8 cellular contexts compared by ENCODE assay signal in genomic region chr1:211416628-211417323, GRCh38.
A peak's percentile ranks its signal among the peaks of the same experiment; 100 is the strongest.
DNase-seq lines count a peak whose midpoint lies in the region; ATAC-seq and TF ChIP-seq lines count a peak whose summit lies in the region.
"Not testable (repeated sequence)": the region's sequence is repeated elsewhere in the genome, so short reads cannot be mapped to it uniquely, and the experiment has no call there.

No MANE protein-coding gene starts in this region.

- H3K4me2 ChIP-seq in BLaER1: peak overlapping the region; percentile 70

- DNase-seq in Peyer's patch (peak; percentile 41 to 61 (median 58)), epithelial cell of proximal tubule (ENCODE audit: low read depth) (peak; percentile 16), lung microvascular endothelial cell (ENCODE audit: low read depth in 2 of 2) (peak; percentile 35 to 44)
- peak; percentile 58 to 72 for DNase-seq in activated T-cell treated with anti-CD3 and anti-CD28 coated beads, Interleukin-2, amount 50 U/mL, for 48 hours
- peak in 2 of 3 experiments; percentile 18 to 50 for DNase-seq in stimulated activated CD4-positive, alpha-beta T cell treated with anti-CD3 and anti-CD28 coated beads, TNF-alpha, amount 100 ng/mL, for 24 hours (ENCODE audit: low read depth in 3 of 3)

- not testable (repeated sequence) for H4K20me1 ChIP-seq in BLaER1

- H3K27me3 ChIP-seq in BLaER1, Peyer's patch: not testable (repeated sequence)

- TF ChIP-seq POLR2A in Peyer's patch (IDR thresholded peaks at IDR 0.05): not testable (repeated sequence)

- not testable (repeated sequence) for H3K36me3 ChIP-seq in BLaER1, Peyer's patch

- H3K9me3 ChIP-seq in BLaER1: peaks cover 24% of the 10 kb centered on the region
- not testable (repeated sequence) for H3K9me3 ChIP-seq in Peyer's patch

- peaks cover 13% of the 10 kb centered on the region; the same call in 1 of the 2 replicates for H3K4me1 ChIP-seq in BLaER1
- H3K4me1 ChIP-seq in Peyer's patch: not testable (repeated sequence)

- H3K27ac ChIP-seq in BLaER1: peak overlapping the region; percentile 63
- peak overlapping the region; percentile 34 to 75 (median 64) for H3K27ac ChIP-seq in Peyer's patch

- H3K9ac ChIP-seq in BLaER1: peak overlapping the region; percentile 63

- H3K4me3 ChIP-seq in BLaER1 (peak overlapping the region; percentile 64), Peyer's patch (peak overlapping the region; percentile 42 to 62 (median 52)), epithelial cell of proximal tubule (ENCODE audit: low read depth, low read length) (peak overlapping the region; percentile 37)

- ATAC-seq in GM19468 (IDR thresholded peaks at IDR 0.05; ENCODE audit: extremely low read depth, unreplicated experiment) (peak; percentile 47), HG03432 (IDR thresholded peaks at IDR 0.05; ENCODE audit: unreplicated experiment) (peak; percentile 70)

- not testable (repeated sequence) for TF ChIP-seq CTCF in Peyer's patch (IDR thresholded peaks at IDR 0.05); epithelial cell of proximal tubule (conservative IDR thresholded peaks at IDR 0.05; ENCODE audit: low read depth, low read length)

Comparison
In these comparisons a context has a peak if more than half of its experiments do, and no peak if none do; other contexts are left out.
1. Peak in every context shown above with its lines: DNase-seq, ATAC-seq, H3K4me3 ChIP-seq and H3K27ac ChIP-seq.